Comparison of ENCODE assay signal across 3 cellular contexts in genomic region chr5:155441849-155442248, GRCh38.
TF ChIP-seq lines count a peak whose summit lies in the region.

No MANE protein-coding gene starts in this region.

TF ChIP-seq in A549, 52 proteins besides CTCF, POLR2A, EP300 and RAD21 (continued from another document):
- no peak for TF ChIP-seq HOXA7 (CRISPR knock-in tag; IDR thresholded peaks at IDR 0.05)
- TF ChIP-seq HEYL (CRISPR knock-in tag; IDR thresholded peaks at IDR 0.05) = no peak
- no peak for TF ChIP-seq TP53 (CRISPR knock-in tag; IDR thresholded peaks at IDR 0.05)

TF ChIP-seq in IMR-90, 13 proteins besides CTCF, POLR2A, EP300 and RAD21 (continued from another document):
- TF ChIP-seq CHD1 (IDR thresholded peaks at IDR 0.05; ENCODE audit: low read depth, low read length) = no peak
TF ChIP-seq in IMR-90: peak in this region for 1.

TF ChIP-seq in H1, 55 proteins besides CTCF, POLR2A, EP300 and RAD21:
- TF ChIP-seq ATF3 (IDR thresholded peaks at IDR 0.05; ENCODE audit: insufficient read depth, low read depth, low read length) (no peak), MAFK (IDR thresholded peaks at IDR 0.05; ENCODE audit: low read depth, low read length) (peak; percentile 53; the same call in 1 of the 2 replicates), ASH2L (IDR thresholded peaks at IDR 0.05; ENCODE audit: low read length) (no peak), TBP (IDR thresholded peaks at IDR 0.05; ENCODE audit: low read depth, low read length) (no peak), PHF8 (conservative IDR thresholded peaks at IDR 0.05; ENCODE audit: low read depth, low read length) (no peak), POLR2AphosphoS5 (IDR thresholded peaks at IDR 0.05; ENCODE audit: low read depth, low read length) (no peak), RBBP5 (IDR thresholded peaks at IDR 0.05; ENCODE audit: borderline replicate concordance, low read depth, low read length) (no peak)
